ENCODE assay signal across 15 cellular contexts in the genomic region with DNA sequence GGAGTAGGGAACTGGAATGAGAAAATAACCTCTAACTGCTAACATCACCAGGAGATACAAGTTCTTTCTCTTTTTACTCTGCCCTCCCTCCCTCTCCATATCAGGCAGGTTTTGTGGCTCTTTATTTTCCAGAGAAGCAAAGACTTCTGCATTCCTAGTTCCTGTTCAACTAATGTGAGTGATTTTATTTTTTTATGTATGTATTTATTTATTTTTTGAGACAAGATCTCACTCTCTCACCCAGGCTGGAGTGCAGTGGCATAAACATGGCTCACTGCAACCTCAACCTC. TPM values are rescaled to one million over a fixed set of nuclear protein-coding genes. Genes with fewer than 3 reads are reported as not detected.
DNase-seq lines count a peak whose midpoint lies in the region; ATAC-seq, FAIRE-seq and TF ChIP-seq lines count a peak whose summit lies in the region.
"Had no signal": no experiment of that assay in that cellular context is flagged by ENCODE, and none has a peak within 500 bp of the region (broad histone marks: within the 10 kb centered on the region; RNA-seq: fewer than 3 reads in every experiment).

No MANE protein-coding gene starts in this region.

- H3K4me2 ChIP-seq in astrocyte (ENCODE audit: low read length), result no peak overlapping the region

- H3K4me3 Mint-ChIP-seq in astrocyte (ENCODE audit: unreplicated experiment), result peak overlapping the region; percentile 50
- H3K4me3 Mint-ChIP-seq: WTC11 had no signal

- no peaks in the 10 kb centered on the region for H3K9me3 Mint-ChIP-seq in astrocyte (ENCODE audit: unreplicated experiment)
- H3K9me3 Mint-ChIP-seq: WTC11 had no signal

- ATAC-seq in right lobe of liver (peak; percentile 24 to 51 (median 36)), GM21723 (IDR thresholded peaks at IDR 0.05; ENCODE audit: unreplicated experiment) (no peak)
- ATAC-seq: SK-N-SH treated with all-trans-retinoic acid at 6 μM for 48 hours, upper lobe of right lung, WTC11 had no signal

- intact Hi-C loops in right lobe of liver (cut with DNase I) (no loop called here), stomach (cut with DNase I; ENCODE audit: low total_unique reads) (no loop called here), esophagus muscularis mucosa (cut with DNase I) (no loop called here)

- no peak overlapping the region for H2AFZ ChIP-seq in astrocyte (ENCODE audit: low read depth, low read length)

- H3K4me1 ChIP-seq in astrocyte (ENCODE audit: insufficient read depth, low read length) (peaks cover 62% of the 10 kb centered on the region), right lobe of liver (peaks cover 0 to 16% (median 7%) of the 10 kb centered on the region in 4 donors), stomach (peaks cover 33 to 75% (median 63%) of the 10 kb centered on the region in 4 donors), esophagus muscularis mucosa (peaks cover 25 to 57% (median 34%) of the 10 kb centered on the region in 4 donors)

- no peak for FAIRE-seq in astrocyte (lab: Jason Lieb, UNC)

- H4K20me1 ChIP-seq in astrocyte (ENCODE audit: insufficient read depth, low read length), result no peaks in the 10 kb centered on the region

- H3K9ac ChIP-seq in astrocyte (ENCODE audit: low read length), result peak overlapping the region; percentile 60

- no peak for TF ChIP-seq EP300 in stomach (IDR thresholded peaks at IDR 0.05)
- TF ChIP-seq EP300 in esophagus muscularis mucosa (IDR thresholded peaks at IDR 0.05), result no peak

- DNase-seq in OCI-M1 (lab: John Stamatoyannopoulos, UW), result peak; percentile 38
- no peak for DNase-seq in astrocyte (ENCODE audit: low read depth)
- DNase-seq in right lobe of liver, result no peak
- no peak for DNase-seq in stomach
- DNase-seq in esophagus muscularis mucosa (ENCODE audit: extremely low spot score), result no peak
- no peak for DNase-seq in NCI-H345 treated with DMSO at 0.1 percent for 48 hours (lab: John Stamatoyannopoulos, UW; ENCODE audit: unreplicated experiment)
- DNase-seq in C1 segment of cervical spinal cord (lab: John Stamatoyannopoulos, UW), result no peak
- DNase-seq: activated effector memory CD4-positive, alpha-beta T cell treated with Interleukin-2 at 50 U/mL for 16 hours; midbrain; MV-4-11; stimulated activated CD4-positive, alpha-beta T cell treated with anti-CD3 and anti-CD28 coated beads, Interleukin-1b, Interleukin-23, amount 100 ng/mL, for 48 hours; upper lobe of right lung had no signal

- H3K27ac Mint-ChIP-seq in astrocyte (ENCODE audit: unreplicated experiment), result peak overlapping the region; percentile 60
- H3K27ac Mint-ChIP-seq: WTC11 had no signal

- TF ChIP-seq CTCF in astrocyte (IDR thresholded peaks at IDR 0.05; ENCODE audit: insufficient read depth, low read depth, low read length) (no peak), right lobe of liver (IDR thresholded peaks at IDR 0.05) (no peak), stomach (IDR thresholded peaks at IDR 0.05) (no peak), esophagus muscularis mucosa (IDR thresholded peaks at IDR 0.05) (no peak)

- H3K4me1 Mint-ChIP-seq in astrocyte (ENCODE audit: low read depth, unreplicated experiment), result peaks cover 47% of the 10 kb centered on the region

- no peaks in the 10 kb centered on the region for H3K79me2 ChIP-seq in astrocyte (ENCODE audit: insufficient read depth, low read length)

- no peak overlapping the region for H3K4me3 ChIP-seq in astrocyte (ENCODE audit: insufficient read depth, low read depth, low read length)
- H3K4me3 ChIP-seq in right lobe of liver, result no peak overlapping the region
- no peak overlapping the region for H3K4me3 ChIP-seq in stomach
- no peak overlapping the region for H3K4me3 ChIP-seq in esophagus muscularis mucosa
- H3K4me3 ChIP-seq: upper lobe of right lung had no signal

- H3K27ac ChIP-seq in astrocyte (ENCODE audit: low read depth, low read length) (peak overlapping the region; percentile 77), right lobe of liver (peak overlapping the region; percentile 43 to 58 (median 57)), stomach (peak overlapping the region; percentile 80 to 96 (median 91)), esophagus muscularis mucosa (replicated peaks in 1 of 4) (peak overlapping the region in 1 of 4 donors; percentile 85)

- no peaks in the 10 kb centered on the region for H3K27me3 ChIP-seq in astrocyte (ENCODE audit: insufficient read depth, low read length)
- no peaks in the 10 kb centered on the region for H3K27me3 ChIP-seq in right lobe of liver
- H3K27me3 ChIP-seq in stomach, result no peaks in the 10 kb centered on the region
- H3K27me3 ChIP-seq in esophagus muscularis mucosa, result no peaks in the 10 kb centered on the region
- H3K27me3 ChIP-seq: upper lobe of right lung had no signal

- no peaks in the 10 kb centered on the region for H3K27me3 Mint-ChIP-seq in astrocyte (ENCODE audit: low read depth, unreplicated experiment)

- H3K36me3 ChIP-seq in astrocyte (ENCODE audit: insufficient read depth, low read length) (no peaks in the 10 kb centered on the region), right lobe of liver (no peaks in the 10 kb centered on the region), stomach (no peaks in the 10 kb centered on the region), esophagus muscularis mucosa (no peaks in the 10 kb centered on the region)
- H3K36me3 ChIP-seq: upper lobe of right lung had no signal

- no peaks in the 10 kb centered on the region for H3K36me3 Mint-ChIP-seq in astrocyte (ENCODE audit: low read depth, unreplicated experiment)
- H3K36me3 Mint-ChIP-seq: WTC11 had no signal

- H3K9me3 ChIP-seq in astrocyte (ENCODE audit: insufficient read depth, low read depth, low read length), result no peaks in the 10 kb centered on the region
- H3K9me3 ChIP-seq in right lobe of liver, result no peaks in the 10 kb centered on the region
- H3K9me3 ChIP-seq in stomach, result no peaks in the 10 kb centered on the region
- no peaks in the 10 kb centered on the region for H3K9me3 ChIP-seq in esophagus muscularis mucosa
- H3K9me3 ChIP-seq: upper lobe of right lung had no signal

- no peak for TF ChIP-seq POLR2A in right lobe of liver (IDR thresholded peaks at IDR 0.05)
- no peak for TF ChIP-seq POLR2A in stomach (IDR thresholded peaks at IDR 0.05)
- TF ChIP-seq POLR2A in esophagus muscularis mucosa (IDR thresholded peaks at IDR 0.05; ENCODE audit: low read depth), result no peak

RNA-seq across cellular contexts. Expression of gene IER3, which starts 6.0 kb away (rescaled TPM):
- 216 and 221 TPM in 2 replicates for total RNA-seq in astrocyte
- 10 to 100 TPM in 3 of 6 experiments, 1 to 10 TPM in 3; 2.8 to 72.3 (median 24.5) TPM for total RNA-seq in right lobe of liver
- 100 to 1,000 TPM in 2 of 5 donors, 10 to 100 TPM in 3; 16.5 to 144 (median 92.8) TPM for total RNA-seq in stomach
- polyA plus RNA-seq in stomach, result 100 to 1,000 TPM; 112 to 187 (median 147) TPM
- 10 to 100 TPM in 2 of 4 donors, 1 to 10 TPM in 2; 8.9 to 45.4 (median 11.0) TPM for total RNA-seq in esophagus muscularis mucosa

RNA-seq across cellular contexts. Expression of gene FLOT1, which starts 7.8 kb away (rescaled TPM):
- total RNA-seq in astrocyte (77.6 and 85.2 TPM in 2 replicates), right lobe of liver (10 to 100 TPM; 37.1 to 92.2 (median 73.5) TPM), stomach (100 to 1,000 TPM in 2 of 5 donors, 10 to 100 TPM in 3; 40.6 to 201 (median 74.7) TPM), esophagus muscularis mucosa (100 to 1,000 TPM; 115 to 214 (median 166) TPM)
- 100 to 1,000 TPM; 145 to 178 (median 151) TPM for polyA plus RNA-seq in stomach

RNA-seq across cellular contexts. Expression of gene TUBB, which starts 30.2 kb away (rescaled TPM):
- total RNA-seq in astrocyte, result 815 and 887 TPM in 2 replicates
- total RNA-seq in right lobe of liver, result 100 to 1,000 TPM; 150 to 268 (median 241) TPM
- 100 to 1,000 TPM in 4 of 5 donors, 10 to 100 TPM in 1; 67.5 to 177 (median 109) TPM for total RNA-seq in stomach
- polyA plus RNA-seq in stomach, result 100 to 1,000 TPM; 127 to 223 (median 183) TPM
- total RNA-seq in esophagus muscularis mucosa, result 100 to 1,000 TPM; 208 to 398 (median 272) TPM

RNA-seq across cellular contexts. Expression of gene MDC1, which starts 33.2 kb away (rescaled TPM):
- total RNA-seq in astrocyte (25.2 and 25.4 TPM in 2 replicates), right lobe of liver (10 to 100 TPM in 4 of 6 experiments, 1 to 10 TPM in 2; 8.8 to 15.5 (median 12.1) TPM), stomach (100 to 1,000 TPM in 2 of 5 donors, 10 to 100 TPM in 2, 1 to 10 TPM in 1; 9.6 to 153 (median 99.2) TPM), esophagus muscularis mucosa (10 to 100 TPM; 10.8 to 20.3 (median 13.1) TPM)
- 1 to 10 TPM; 3.8 to 8.7 (median 4.2) TPM for polyA plus RNA-seq in stomach

RNA-seq across cellular contexts. Expression of gene NRM, which starts 59.5 kb away (rescaled TPM):
- total RNA-seq in astrocyte (12.2 and 12.8 TPM in 2 replicates), right lobe of liver (1 to 10 TPM; 1.2 to 2.7 (median 1.9) TPM), stomach (1 to 10 TPM in 4 of 5 donors, under 1 TPM in 1; 0.92 to 6.4 (median 2.9) TPM), esophagus muscularis mucosa (10 to 100 TPM in 1 of 4 donors, 1 to 10 TPM in 3; 4.6 to 10.2 (median 6.2) TPM)
- 10 to 100 TPM in 1 of 3 donors, 1 to 10 TPM in 2; 4.1 to 15.8 (median 8.5) TPM for polyA plus RNA-seq in stomach
